In genomic region chr7:3294432-3295100, GRCh38 we compare ENCODE assay signal across 13 cellular contexts. TPM values are rescaled to one million over a fixed set of nuclear protein-coding genes. Genes with fewer than 3 reads are reported as not detected.
DNase-seq lines count a peak whose midpoint lies in the region; FAIRE-seq and TF ChIP-seq lines count a peak whose summit lies in the region.
"Had no signal": no experiment of that assay in that cellular context is flagged by ENCODE, and none has a peak within 500 bp of the region (broad histone marks: within the 10 kb centered on the region; RNA-seq: fewer than 3 reads in every experiment).

No MANE protein-coding gene starts in this region.

- TF ChIP-seq RAD21 in H1 (IDR thresholded peaks at IDR 0.05 in 1 of 2, conservative IDR thresholded peaks at IDR 0.05 in 1 of 2; ENCODE audit: low read depth in 2 of 2, low read length in 2 of 2), result no peak

- no peak overlapping the region for H2BK15ac ChIP-seq in H1 (ENCODE audit: low read length)

- no peak overlapping the region for H2BK5ac ChIP-seq in H1 (ENCODE audit: low read depth, low read length)

- POLR2A ChIA-PET in H1 (lab: Charles Lee; ENCODE audit: partially characterized antibody), result interaction anchor here (0.6 to 0.9 kb wide), 2 partner anchors 10 to 585 kb away, joined by 3 read pairs; no protein-coding TSS in a partner anchor

- H3K9ac ChIP-seq in H1 (replicated peaks in 1 of 4; ENCODE audit: extremely low read depth in 1 of 4, low read depth in 3 of 4, low read length in 3 of 4), result peak overlapping the region in 1 of 4 experiments; percentile 48; a peak in 1 of 7 replicates

- H3K79me1 ChIP-seq in H1 (ENCODE audit: low read depth, low read length), result no peaks in the 10 kb centered on the region

- no peak overlapping the region for H2BK20ac ChIP-seq in H1 (ENCODE audit: low read length)

- no peak overlapping the region for H4K5ac ChIP-seq in H1 (ENCODE audit: insufficient read length, low read depth, low read length)

- H3K56ac ChIP-seq in H1 (replicated peaks; ENCODE audit: insufficient read length, low read depth, low read length), result no peak overlapping the region

- no peak overlapping the region for H3K4me2 ChIP-seq in H1 (ENCODE audit: insufficient read depth in 1 of 2, low read depth in 2 of 2, low read length in 2 of 2)

- no peak overlapping the region for H2BK12ac ChIP-seq in H1 (ENCODE audit: low read depth, low read length)

- in situ Hi-C loops in transverse colon (cut with MboI; ENCODE audit: low pct_ligation_motif_present in 1 of 4, low pct_unique_long_range_greater_than_20kb in 1 of 4, low sequenced_read_pairs in 3 of 4) (no loop called here), GM13976 (cut with MboI; ENCODE audit: low sequenced_read_pairs, unreplicated experiment) (no loop called here), KBM-7 (cut with MboI; ENCODE audit: low pct_unique_long_range_greater_than_20kb, low sequenced_read_pairs) (no loop called here)

- H2BK120ac ChIP-seq in H1 (replicated peaks; ENCODE audit: low read depth, low read length), result no peak overlapping the region

- DNase-seq in NCI-H1105 treated with DMSO at 0.1 percent for 48 hours (lab: John Stamatoyannopoulos, UW) (peak; percentile 88), NCI-H345 (lab: John Stamatoyannopoulos, UW) (peak; percentile 90), H1 (ENCODE audit: low read depth in 1 of 2, low spot score in 2 of 2) (peak in 1 of 2 experiments; percentile 64), transverse colon (peak; percentile 69), GM13976 (ENCODE audit: low spot score) (no peak), tibial nerve (ENCODE audit: low spot score in 2 of 2) (no peak), KBM-7 (no peak)
- DNase-seq: activated CD4-positive, alpha-beta T cell treated with anti-CD3 and anti-CD28 coated beads for 4 hours; activated T-cell treated with anti-CD3 and anti-CD28 coated beads, Interleukin-2, amount 50 U/mL, for 72 hours; amniotic stem cell; naive B cell; OCI-M1 had no signal

- H3K79me2 ChIP-seq in H1 (ENCODE audit: control insufficient read depth in 1 of 2, insufficient read depth in 2 of 2, low read length in 2 of 2), result no peaks in the 10 kb centered on the region

- H2AK5ac ChIP-seq in H1 (ENCODE audit: low read depth, low read length), result no peak overlapping the region

- CTCF ChIA-PET in H1 (lab: Charles Lee; ENCODE audit: partially characterized antibody), result interaction anchor here (1.5 kb wide), 2 partner anchors 11 to 430 kb away, joined by 4 to 5 read pairs; no protein-coding TSS in a partner anchor

- no peak for TF ChIP-seq CTCF in H1 (IDR thresholded peaks at IDR 0.05; ENCODE audit: control extremely low read depth in 1 of 3, insufficient read depth in 1 of 3, low read depth in 1 of 3, low read length in 3 of 3)
- no peak for TF ChIP-seq CTCF in transverse colon (IDR thresholded peaks at IDR 0.05)
- no peak for TF ChIP-seq CTCF in GM13976 (IDR thresholded peaks at IDR 0.05; ENCODE audit: borderline replicate concordance, control extremely low read depth, extremely low read depth, insufficient read depth, missing control alignments)
- TF ChIP-seq CTCF in tibial nerve (IDR thresholded peaks at IDR 0.05), result no peak

- H3K36me3 ChIP-seq in H1 (ENCODE audit: control insufficient read depth in 2 of 4, insufficient read depth in 4 of 4, low read length in 3 of 4), result no peaks in the 10 kb centered on the region
- no peaks in the 10 kb centered on the region for H3K36me3 ChIP-seq in transverse colon
- H3K36me3 ChIP-seq in tibial nerve, result no peaks in the 10 kb centered on the region
- H3K36me3 ChIP-seq: right atrium auricular region had no signal

- no peak overlapping the region for H3K18ac ChIP-seq in H1 (ENCODE audit: extremely low read depth, low read length)

- no peaks in the 10 kb centered on the region for H3K23me2 ChIP-seq in H1 (ENCODE audit: low read depth, low read length)

- H3K4ac ChIP-seq in H1 (replicated peaks; ENCODE audit: insufficient read length, low read depth, low read length), result no peak overlapping the region

- TF ChIP-seq EP300 in H1 (IDR thresholded peaks at IDR 0.05; ENCODE audit: borderline replicate concordance in 1 of 2, low read depth in 2 of 2, low read length in 2 of 2) (no peak; a peak in 1 of 3 replicates), transverse colon (IDR thresholded peaks at IDR 0.05; ENCODE audit: low read depth) (no peak), tibial nerve (IDR thresholded peaks at IDR 0.05) (no peak)

- H3K27ac ChIP-seq in H1 (ENCODE audit: low read depth, low read length) (no peak overlapping the region), transverse colon (no peak overlapping the region), tibial nerve (no peak overlapping the region)
- H3K27ac ChIP-seq: right atrium auricular region had no signal

- FAIRE-seq in H1 (lab: Jason Lieb, UNC), result peak; percentile 81

- no peak overlapping the region for H2AFZ ChIP-seq in H1 (ENCODE audit: low read length)

- H3K9me3 ChIP-seq in H1 (ENCODE audit: insufficient read depth in 2 of 2, low read depth in 1 of 2, low read length in 1 of 2), result no peaks in the 10 kb centered on the region
- no peaks in the 10 kb centered on the region for H3K9me3 ChIP-seq in transverse colon
- peaks cover 0 to 4% (median 1%) of the 10 kb centered on the region in 4 donors for H3K9me3 ChIP-seq in tibial nerve

- no peaks in the 10 kb centered on the region for H4K20me1 ChIP-seq in H1 (replicated peaks in 1 of 2; ENCODE audit: control insufficient read depth in 1 of 2, insufficient read depth in 2 of 2, low read length in 2 of 2)

- no peak for TF ChIP-seq POLR2A in H1 (IDR thresholded peaks at IDR 0.05; ENCODE audit: control extremely low read depth in 1 of 2, low read depth in 2 of 2, low read length in 2 of 2)
- no peak for TF ChIP-seq POLR2A in transverse colon (IDR thresholded peaks at IDR 0.05)
- no peak for TF ChIP-seq POLR2A in tibial nerve (IDR thresholded peaks at IDR 0.05)

- WGBS in H1 (ENCODE audit: extremely low coverage in 1 of 2, insufficient coverage in 1 of 2, insufficient read length in 1 of 2, insufficient replicate concordance in 2 of 2, low coverage in 1 of 2, low lambda C conversion rate in 2 of 2, missing lambda C conversion rate in 1 of 2), 2 experiments, result 66% methylated on average over 9 of the region's 10 CpGs; no CpG with 5 or more reads in 1 of the 2 experiments
- 42 to 60% methylated on average over 3 to 10 of the region's 10 CpGs for WGBS in transverse colon (ENCODE audit: low coverage in 1 of 2), 2 donors
- 74 to 78% methylated on average over 10 of the region's 10 CpGs for WGBS in tibial nerve, 2 donors

- peaks cover 0 to 4% (median 1%) of the 10 kb centered on the region in 4 experiments; a peak in 2 of 7 replicates for H3K4me1 ChIP-seq in H1 (replicated peaks in 1 of 4; ENCODE audit: control insufficient read depth in 3 of 4, insufficient read depth in 4 of 4, low read length in 3 of 4)
- no peaks in the 10 kb centered on the region for H3K4me1 ChIP-seq in transverse colon
- no peaks in the 10 kb centered on the region for H3K4me1 ChIP-seq in tibial nerve
- H3K4me1 ChIP-seq: right atrium auricular region had no signal

- no peak overlapping the region for H3K14ac ChIP-seq in H1 (ENCODE audit: insufficient read length)

- intact Hi-C loops in transverse colon (cut with DNase I; ENCODE audit: low total_unique reads), result no loop called here

- no peak overlapping the region for H4K91ac ChIP-seq in H1 (replicated peaks; ENCODE audit: insufficient read length, low read length)

- H3K4me3 ChIP-seq in H1 (ENCODE audit: extremely low read depth in 1 of 4, insufficient read depth in 2 of 4, low read depth in 3 of 4, low read length in 4 of 4) (no peak overlapping the region), transverse colon (no peak overlapping the region), tibial nerve (no peak overlapping the region)
- H3K4me3 ChIP-seq: right atrium auricular region had no signal

- no peak overlapping the region for H4K8ac ChIP-seq in H1 (ENCODE audit: extremely low read depth, insufficient read depth, low read length)

- H3K27me3 ChIP-seq in H1 (replicated peaks in 1 of 4; ENCODE audit: control insufficient read depth in 3 of 4, extremely low read depth in 1 of 4, insufficient read depth in 3 of 4, low read length in 3 of 4) (no peaks in the 10 kb centered on the region; a peak in 2 of 7 replicates), transverse colon (peaks cover under 1% of the 10 kb centered on the region), tibial nerve (no peaks in the 10 kb centered on the region)
- H3K27me3 ChIP-seq: right atrium auricular region had no signal

- no peak overlapping the region for H3K23ac ChIP-seq in H1 (ENCODE audit: insufficient read length)

TF ChIP-seq in H1, 55 proteins besides CTCF, POLR2A, EP300 and RAD21:
- TF ChIP-seq POLR2AphosphoS5 (IDR thresholded peaks at IDR 0.05; ENCODE audit: low read depth, low read length) (peak; percentile 49; the same call in 1 of the 2 replicates), HDAC6 (IDR thresholded peaks at IDR 0.05; ENCODE audit: low read depth, low read length) (no peak), TCF12 (IDR thresholded peaks at IDR 0.05; ENCODE audit: low read depth, low read length) (peak; percentile 81; the same call in 1 of the 2 replicates)
TF ChIP-seq in H1: peak in this region for 2.

RNA-seq across cellular contexts. Expression of gene SDK1, which starts 6.5 kb away (rescaled TPM):
- total RNA-seq in H1 (2021; fragmentation: NEBNext Ultra II Directional; extraction: Animal tissue kit (Norgen Biotek cat#: 25700)), result 7.2 and 7.3 TPM in 2 replicates
- 3.3 and 4.7 TPM in 2 replicates for polyA plus RNA-seq in H1 (2011; rRNA removed)
- 2.7 TPM for polyA plus RNA-seq in H1 (2011; cell fraction: cytosol; rRNA removed)
- 10.6 TPM for polyA plus RNA-seq in H1 (2011; cell fraction: nucleus; rRNA removed)
- polyA plus RNA-seq in H1 (2012, experiment 1 of 2), result 3.6 to 7.4 TPM (median 6.1 TPM) in 4 replicates
- polyA plus RNA-seq in H1 (2012, experiment 2 of 2), result 2.8 TPM
- 7.2 TPM for polyA plus RNA-seq in H1 (2013, experiment 1 of 2)
- polyA plus RNA-seq in H1 (2013, experiment 2 of 2), result 5.9 TPM
- 10.0 and 10.6 TPM in 2 replicates for polyA minus RNA-seq in H1 (2011; rRNA and poly(A)+ RNA removed)
- polyA minus RNA-seq in H1 (2011; cell fraction: cytosol; rRNA and poly(A)+ RNA removed), result 8.9 TPM
- polyA minus RNA-seq in H1 (2011; cell fraction: nucleus; rRNA and poly(A)+ RNA removed), result 21.6 TPM
- total RNA-seq in transverse colon (1 to 10 TPM; 4.0 to 8.6 (median 5.4) TPM), tibial nerve (10 to 100 TPM in 3 of 4 donors, 1 to 10 TPM in 1; 8.2 to 16.2 (median 12.9) TPM)

Comparison
In these comparisons a context has a peak if more than half of its experiments do, and no peak if none do; other contexts are left out.
1. DNase-seq: peak in NCI-H1105 treated with DMSO at 0.1 percent for 48 hours (single experiment), NCI-H345 (single experiment) and transverse colon (single experiment); none in GM13976 (single experiment), tibial nerve (0 of 2) and KBM-7 (single experiment).